Comparison of ENCODE assay signal across 10 cellular contexts in genomic region chr15:88647362-88648105, GRCh38. TPM values are rescaled to one million over a fixed set of nuclear protein-coding genes. Genes with fewer than 3 reads are reported as not detected.
A peak's percentile ranks its signal among the peaks of the same experiment; 100 is the strongest.
DNase-seq lines count a peak whose midpoint lies in the region; ATAC-seq, FAIRE-seq and TF ChIP-seq lines count a peak whose summit lies in the region.
"Had no signal": no experiment of that assay in that cellular context is flagged by ENCODE, and none has a peak within 500 bp of the region (broad histone marks: within the 10 kb centered on the region; RNA-seq: fewer than 3 reads in every experiment).

No MANE protein-coding gene starts in this region.

- peaks cover 61% of the 10 kb centered on the region for H3K4me1 ChIP-seq in Karpas-422 (ENCODE audit: low read length)
- H3K4me1 ChIP-seq in kidney (ENCODE audit: control insufficient read depth in 1 of 2, insufficient read depth in 1 of 2, low read depth in 1 of 2, low read length in 2 of 2), result peaks cover 0 to 5% of the 10 kb centered on the region in 2 donors

- peaks cover 80% of the 10 kb centered on the region for H3K36me3 Mint-ChIP-seq in CD4-positive, alpha-beta T cell (ENCODE audit: low read depth)
- H3K36me3 Mint-ChIP-seq in nephron progenitor cell (ENCODE audit: low read depth), result no peaks in the 10 kb centered on the region

- no peaks in the 10 kb centered on the region for H3K9me3 Mint-ChIP-seq in CD4-positive, alpha-beta T cell
- H3K9me3 Mint-ChIP-seq in nephron progenitor cell, result no peaks in the 10 kb centered on the region

- no peaks in the 10 kb centered on the region for H3K9me2 ChIP-seq in Karpas-422 (replicated peaks; ENCODE audit: insufficient read depth, low read length)

- H3K79me2 ChIP-seq in Karpas-422 (ENCODE audit: low read length), result peaks cover 13% of the 10 kb centered on the region

- peak overlapping the region; percentile 9 for H3K4me3 Mint-ChIP-seq in CD4-positive, alpha-beta T cell
- no peak overlapping the region for H3K4me3 Mint-ChIP-seq in nephron progenitor cell

- peak in 1 of 10 experiments; percentile 32 for DNase-seq in CD4-positive, alpha-beta T cell
- DNase-seq in Karpas-422, result peak; percentile 85
- no peak for DNase-seq in nephron progenitor cell
- DNase-seq in kidney, result no peak
- no peak for DNase-seq in hippocampal formation (lab: John Stamatoyannopoulos, UW)
- DNase-seq in T-helper 9 cell, result no peak
- DNase-seq: MM.1S, Right ventricle myocardium superior had no signal

- no peak for TF ChIP-seq CTCF in CD4-positive, alpha-beta T cell (IDR thresholded peaks at IDR 0.05)
- TF ChIP-seq CTCF in nephron progenitor cell (IDR thresholded peaks at IDR 0.05), result no peak
- TF ChIP-seq CTCF in kidney (IDR thresholded peaks at IDR 0.05; ENCODE audit: borderline replicate concordance, extremely low read depth, insufficient read depth), result no peak

- H3K27me3 ChIP-seq in CD4-positive, alpha-beta T cell (ENCODE audit: control insufficient read depth, insufficient read depth, low read length), result no peaks in the 10 kb centered on the region
- H3K27me3 ChIP-seq in Karpas-422 (ENCODE audit: low read length), result no peaks in the 10 kb centered on the region

- intact Hi-C loops in CD4-positive, alpha-beta T cell (cut with DNase I, micrococcal nuclease), result loop anchor here in 1 of 2 experiments (2.0 kb wide), 1 partner anchor 17 kb away; no protein-coding TSS in a partner anchor
- intact Hi-C loops in kidney (cut with DNase I), result no loop called here

- no peaks in the 10 kb centered on the region for H4K20me1 ChIP-seq in Karpas-422 (ENCODE audit: insufficient read depth, low read depth, low read length)

- ATAC-seq in CD4-positive, alpha-beta T cell (ENCODE audit: poor library complexity), result no peak
- no peak for ATAC-seq in HG02840 (IDR thresholded peaks at IDR 0.05; ENCODE audit: low FRiP score, unreplicated experiment)

- peak overlapping the region; percentile 60 for H3K27ac ChIP-seq in CD4-positive, alpha-beta T cell (ENCODE audit: low read depth, low read length)
- H3K27ac ChIP-seq in Karpas-422 (ENCODE audit: low read length) (peak overlapping the region; percentile 95), angular gyrus (ENCODE audit: low read depth, low read length) (peak overlapping the region; percentile 99), kidney (ENCODE audit: low read depth in 2 of 2, low read length in 2 of 2) (no peak overlapping the region)

- H3K27ac Mint-ChIP-seq in CD4-positive, alpha-beta T cell, result peak overlapping the region; percentile 95
- H3K27ac Mint-ChIP-seq in nephron progenitor cell, result peak overlapping the region; percentile 77

- peak overlapping the region; percentile 37; the same call in 1 of the 2 replicates for H3K4me3 ChIP-seq in Karpas-422 (ENCODE audit: low read length)
- no peak overlapping the region for H3K4me3 ChIP-seq in kidney (ENCODE audit: low read length in 2 of 2)

- H3K4me2 ChIP-seq in Karpas-422 (ENCODE audit: low read depth, low read length, poor library complexity, severe bottlenecking), result peak overlapping the region; percentile 72

- no peaks in the 10 kb centered on the region for H3K27me3 Mint-ChIP-seq in CD4-positive, alpha-beta T cell
- no peaks in the 10 kb centered on the region for H3K27me3 Mint-ChIP-seq in nephron progenitor cell (ENCODE audit: low read depth, poor library complexity)

- H2AFZ ChIP-seq in Karpas-422 (ENCODE audit: low read length), result no peak overlapping the region

- H3K9me3 ChIP-seq in CD4-positive, alpha-beta T cell (ENCODE audit: control insufficient read depth, low read length), result no peaks in the 10 kb centered on the region
- H3K9me3 ChIP-seq in Karpas-422 (ENCODE audit: low read length) (no peaks in the 10 kb centered on the region), kidney (ENCODE audit: control insufficient read depth in 1 of 2, low read length in 2 of 2) (no peaks in the 10 kb centered on the region)

- H3K36me3 ChIP-seq in Karpas-422 (ENCODE audit: insufficient read depth, low read length), result peaks cover under 1% of the 10 kb centered on the region; the same call in 1 of the 2 replicates
- H3K36me3 ChIP-seq in kidney (ENCODE audit: control insufficient read depth in 1 of 2, insufficient read depth in 2 of 2, low read length in 2 of 2), result no peaks in the 10 kb centered on the region

- CTCF ChIA-PET in CD4-positive, alpha-beta T cell (lab: Charles Lee), result no interaction called here

- H3K4me1 Mint-ChIP-seq in CD4-positive, alpha-beta T cell (ENCODE audit: low read depth), result peaks cover 83% of the 10 kb centered on the region
- peaks cover 10% of the 10 kb centered on the region for H3K4me1 Mint-ChIP-seq in nephron progenitor cell

- FAIRE-seq in kidney (lab: Jason Lieb, UNC), result no peak

- H3K9ac ChIP-seq in Karpas-422 (ENCODE audit: low read length), result peak overlapping the region; percentile 55
- H3K9ac ChIP-seq in kidney (ENCODE audit: low read length in 2 of 2), result no peak overlapping the region

- POLR2A ChIA-PET in CD4-positive, alpha-beta T cell (lab: Charles Lee), result interaction anchor here (0.9 to 5.7 kb wide), 5 partner anchors 11 to 23 kb away, joined by 3 to 35 read pairs (median 5); no protein-coding TSS in a partner anchor

RNA-seq across cellular contexts. Expression of gene ISG20, which starts 8.7 kb away (rescaled TPM):
- 100 to 1,000 TPM; 152 to 157 TPM for total RNA-seq in CD4-positive, alpha-beta T cell
- total RNA-seq in Karpas-422 (2014; rRNA removed; shearing (Covaris generic); ENCODE audit: low replicate concordance), result 112 and 259 TPM in 2 replicates
- total RNA-seq in kidney, result 25.5 TPM
- 7.3 TPM for polyA plus RNA-seq in kidney (ENCODE audit: insufficient read depth, low read depth, low replicate concordance)

RNA-seq across cellular contexts. Expression of gene AEN, which starts 26.4 kb away (rescaled TPM):
- 10 to 100 TPM; 40.7 to 43.7 TPM for total RNA-seq in CD4-positive, alpha-beta T cell
- total RNA-seq in Karpas-422 (2014; rRNA removed; shearing (Covaris generic); ENCODE audit: low replicate concordance), result 18.1 and 36.3 TPM in 2 replicates
- total RNA-seq in kidney, result 17.4 TPM
- polyA plus RNA-seq in kidney (ENCODE audit: insufficient read depth, low read depth, low replicate concordance), result 6.2 TPM

Comparison
In these comparisons a context has a peak if more than half of its experiments do, and no peak if none do; other contexts are left out.
1. H3K27ac ChIP-seq: peak in CD4-positive, alpha-beta T cell (single experiment), Karpas-422 (single experiment) and angular gyrus (single experiment); none in kidney (0 of 2).